8 cellular contexts compared by ENCODE assay signal in the genomic region with DNA sequence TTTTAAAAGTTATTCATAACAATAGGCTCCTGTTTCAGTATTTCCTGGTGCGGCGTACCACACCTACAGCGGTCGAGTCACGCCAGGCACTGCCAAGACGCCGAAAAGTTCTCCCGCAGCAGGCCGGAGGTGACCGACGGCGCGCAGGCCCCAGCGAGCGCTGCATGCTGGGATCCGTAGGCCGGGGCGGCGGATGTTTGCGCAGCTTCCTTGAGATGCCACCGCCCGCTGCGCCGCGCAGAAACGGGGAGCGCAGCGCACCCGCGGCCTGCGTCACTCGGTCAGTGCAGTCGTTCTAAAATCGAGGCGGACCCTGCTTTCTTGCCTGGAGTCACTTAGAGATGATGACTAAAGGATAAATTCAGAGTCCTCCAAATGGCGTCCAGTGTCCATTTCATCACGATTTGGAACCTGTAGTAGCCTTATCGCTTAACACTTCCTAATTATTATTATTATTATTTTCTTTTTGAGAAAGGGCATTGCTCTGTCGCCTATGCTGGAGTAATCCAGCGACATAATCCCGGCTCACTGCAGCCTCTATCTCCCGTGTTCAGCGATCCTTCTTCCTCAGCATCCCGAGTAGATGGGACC. TPM values are rescaled to one million over a fixed set of nuclear protein-coding genes. Genes with fewer than 3 reads are reported as not detected.
DNase-seq lines count a peak whose midpoint lies in the region; ATAC-seq and TF ChIP-seq lines count a peak whose summit lies in the region.

No MANE protein-coding gene starts in this region.

- CTCF ChIA-PET in activated CD8-positive, alpha-beta T cell treated with anti-CD3 and anti-CD28 coated beads, Interleukin-2, amount 10 ng/mL, durations not matched to agents 7 days and 5 days (lab: Charles Lee), result interaction anchor here (1.2 to 2.5 kb wide), 3 partner anchors 17 to 74 kb away, joined by 3 to 38 read pairs (median 9); a partner anchor contains a TSS

- peaks cover 43% of the 10 kb centered on the region for H3K4me1 Mint-ChIP-seq in CD14-positive monocyte
- peaks cover 41% of the 10 kb centered on the region for H3K4me1 Mint-ChIP-seq in activated CD8-positive, alpha-beta T cell treated with anti-CD3 and anti-CD28 coated beads, Interleukin-2, amount 10 ng/mL, durations not matched to agents 7 days and 5 days (ENCODE audit: low read depth)
- H3K4me1 Mint-ChIP-seq in memory B cell, result peaks cover 24% of the 10 kb centered on the region

- H3K9me3 Mint-ChIP-seq in CD14-positive monocyte (no peaks in the 10 kb centered on the region), memory B cell (no peaks in the 10 kb centered on the region)
- H3K9me3 Mint-ChIP-seq in activated CD8-positive, alpha-beta T cell treated with anti-CD3 and anti-CD28 coated beads, Interleukin-2, amount 10 ng/mL, durations not matched to agents 7 days and 5 days (ENCODE audit: insufficient read depth), result no peaks in the 10 kb centered on the region

- H3K4me3 Mint-ChIP-seq in CD14-positive monocyte (peak overlapping the region; percentile 91 to 95), memory B cell (peak overlapping the region; percentile 98)
- H3K4me3 Mint-ChIP-seq in activated CD8-positive, alpha-beta T cell treated with anti-CD3 and anti-CD28 coated beads, Interleukin-2, amount 10 ng/mL, durations not matched to agents 7 days and 5 days, result peak overlapping the region; percentile 88

- H3K36me3 Mint-ChIP-seq in CD14-positive monocyte (no peaks in the 10 kb centered on the region), memory B cell (no peaks in the 10 kb centered on the region)
- H3K36me3 Mint-ChIP-seq in activated CD8-positive, alpha-beta T cell treated with anti-CD3 and anti-CD28 coated beads, Interleukin-2, amount 10 ng/mL, durations not matched to agents 7 days and 5 days (ENCODE audit: low read depth), result peaks cover 17% of the 10 kb centered on the region

- intact Hi-C loops in CD14-positive monocyte (cut with micrococcal nuclease), result loop anchor here (2.0 to 10.0 kb wide), 4 partner anchors 17 to 253 kb away; a partner anchor contains a TSS

- DNase-seq in CD14-positive monocyte (ENCODE audit: low spot score) (peak; percentile 91), NCI-H82 treated with DMSO at 0.1 percent for 48 hours (lab: John Stamatoyannopoulos, UW; ENCODE audit: unreplicated experiment) (peak; percentile 42), memory B cell (ENCODE audit: low spot score in 2 of 2) (peak; percentile 77 to 85)
- DNase-seq in activated CD8-positive, alpha-beta T cell treated with anti-CD3 and anti-CD28 coated beads, Interleukin-2, amount 10 ng/mL, durations not matched to agents 7 days and 5 days, result peak; percentile 93
- DNase-seq in effector CD8-positive, alpha-beta T cell (lab: John Stamatoyannopoulos, UW), result peak; percentile 73
- peak; percentile 79 to 86 (median 83) for DNase-seq in stimulated activated CD4-positive, alpha-beta T cell treated with anti-CD3 and anti-CD28 coated beads, TNF-alpha, amount 100 ng/mL, for 48 hours (ENCODE audit: low read depth in 3 of 3)

- ATAC-seq in GM19397 (IDR thresholded peaks at IDR 0.05; ENCODE audit: unreplicated experiment), result peak; percentile 78
- peak; percentile 71 for ATAC-seq in HG03558 (IDR thresholded peaks at IDR 0.05; ENCODE audit: extremely low read depth, unreplicated experiment)
- peak; percentile 79 for ATAC-seq in activated CD8-positive, alpha-beta T cell treated with anti-CD3 and anti-CD28 coated beads, Interleukin-2, amount 10 ng/mL, durations not matched to agents 7 days and 5 days
- peak; percentile 81 for ATAC-seq in memory B cell (ENCODE audit: low read depth)

- H3K27me3 Mint-ChIP-seq in CD14-positive monocyte (ENCODE audit: low read depth in 3 of 3), result peaks cover 0 to 3% (median 1%) of the 10 kb centered on the region in 3 donors
- H3K27me3 Mint-ChIP-seq in activated CD8-positive, alpha-beta T cell treated with anti-CD3 and anti-CD28 coated beads, Interleukin-2, amount 10 ng/mL, durations not matched to agents 7 days and 5 days (ENCODE audit: low read depth), result no peaks in the 10 kb centered on the region
- H3K27me3 Mint-ChIP-seq in memory B cell, result no peaks in the 10 kb centered on the region

- H3K27ac Mint-ChIP-seq in CD14-positive monocyte, result peak overlapping the region; percentile 94 to 99 (median 97)
- H3K27ac Mint-ChIP-seq in activated CD8-positive, alpha-beta T cell treated with anti-CD3 and anti-CD28 coated beads, Interleukin-2, amount 10 ng/mL, durations not matched to agents 7 days and 5 days, result peak overlapping the region; percentile 97
- peak overlapping the region; percentile 97 for H3K27ac Mint-ChIP-seq in memory B cell

- POLR2A ChIA-PET in activated CD8-positive, alpha-beta T cell treated with anti-CD3 and anti-CD28 coated beads, Interleukin-2, amount 10 ng/mL, durations not matched to agents 7 days and 5 days (lab: Charles Lee), result interaction anchor here (0.5 to 2.9 kb wide), 8 partner anchors 9 to 381 kb away, joined by 3 to 47 read pairs (median 3); a partner anchor contains a TSS

- TF ChIP-seq CTCF in CD14-positive monocyte (IDR thresholded peaks at IDR 0.05), result no peak

RNA-seq across cellular contexts. Expression of a gene that starts 1.3 kb away (rescaled TPM):
- polyA plus RNA-seq in CD14-positive monocyte, result under 1 TPM; 0.40 to 0.55 TPM
- total RNA-seq in activated CD8-positive, alpha-beta T cell treated with anti-CD3 and anti-CD28 coated beads, Interleukin-2, amount 10 ng/mL, durations not matched to agents 7 days and 5 days, result 10 to 100 TPM; 85.2 to 87.0 TPM

RNA-seq across cellular contexts. Expression of a gene that starts 17.8 kb away (rescaled TPM):
- polyA plus RNA-seq in CD14-positive monocyte, result 10 to 100 TPM; 15.6 to 21.8 TPM
- 10 to 100 TPM; 12.5 to 13.4 TPM for total RNA-seq in activated CD8-positive, alpha-beta T cell treated with anti-CD3 and anti-CD28 coated beads, Interleukin-2, amount 10 ng/mL, durations not matched to agents 7 days and 5 days

Comparison
In these comparisons a context has a peak if more than half of its experiments do, and no peak if none do; other contexts are left out.
1. Peak in every context shown above with its lines: DNase-seq and ATAC-seq.
2. DNase-seq: peak in every context shown above with its lines; median percentile 93 in activated CD8-positive, alpha-beta T cell treated with anti-CD3 and anti-CD28 coated beads, Interleukin-2, amount 10 ng/mL, durations not matched to agents 7 days and 5 days; 91 in CD14-positive monocyte; 83 in stimulated activated CD4-positive, alpha-beta T cell treated with anti-CD3 and anti-CD28 coated beads, TNF-alpha, amount 100 ng/mL, for 48 hours; 81 in memory B cell; 73 in effector CD8-positive, alpha-beta T cell; 42 in NCI-H82 treated with DMSO at 0.1 percent for 48 hours.